1 cellular context compared by ENCODE assay signal in the genomic region with DNA sequence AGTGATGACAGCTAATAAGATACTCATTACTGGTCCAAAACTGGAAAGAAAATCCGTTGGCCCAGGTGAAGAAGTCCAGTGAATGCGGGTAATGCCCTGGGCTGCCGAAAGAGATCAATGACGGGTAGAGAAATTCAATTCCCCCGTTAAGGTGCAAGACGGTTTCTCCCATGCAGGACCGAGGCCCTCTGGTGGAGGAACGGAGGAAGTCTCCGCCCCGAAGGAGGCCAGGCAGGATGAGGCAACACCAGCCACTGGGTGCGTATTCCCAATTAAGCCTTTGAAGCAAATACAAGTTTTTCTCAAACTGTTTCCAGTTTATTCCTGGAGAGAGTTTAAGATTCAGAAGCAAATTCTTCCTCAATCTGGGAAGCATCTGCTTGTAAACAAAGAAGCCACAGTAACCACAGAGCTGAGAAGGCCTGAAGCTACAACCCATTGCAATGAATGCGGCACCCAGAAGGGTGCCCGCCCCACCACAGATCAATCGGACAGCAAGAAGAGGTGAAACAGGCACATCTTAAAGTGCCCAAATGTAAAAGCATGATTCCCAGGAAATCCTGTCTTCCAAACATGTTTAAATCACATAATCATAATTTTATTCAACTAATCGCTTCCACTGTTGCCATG.
TF ChIP-seq lines count a peak whose summit lies in the region.

No MANE protein-coding gene starts in this region.

TF ChIP-seq in HEK293, 187 proteins besides CTCF, POLR2A, EP300 and RAD21 (continued from another document):
- TF ChIP-seq, protein P1, sequence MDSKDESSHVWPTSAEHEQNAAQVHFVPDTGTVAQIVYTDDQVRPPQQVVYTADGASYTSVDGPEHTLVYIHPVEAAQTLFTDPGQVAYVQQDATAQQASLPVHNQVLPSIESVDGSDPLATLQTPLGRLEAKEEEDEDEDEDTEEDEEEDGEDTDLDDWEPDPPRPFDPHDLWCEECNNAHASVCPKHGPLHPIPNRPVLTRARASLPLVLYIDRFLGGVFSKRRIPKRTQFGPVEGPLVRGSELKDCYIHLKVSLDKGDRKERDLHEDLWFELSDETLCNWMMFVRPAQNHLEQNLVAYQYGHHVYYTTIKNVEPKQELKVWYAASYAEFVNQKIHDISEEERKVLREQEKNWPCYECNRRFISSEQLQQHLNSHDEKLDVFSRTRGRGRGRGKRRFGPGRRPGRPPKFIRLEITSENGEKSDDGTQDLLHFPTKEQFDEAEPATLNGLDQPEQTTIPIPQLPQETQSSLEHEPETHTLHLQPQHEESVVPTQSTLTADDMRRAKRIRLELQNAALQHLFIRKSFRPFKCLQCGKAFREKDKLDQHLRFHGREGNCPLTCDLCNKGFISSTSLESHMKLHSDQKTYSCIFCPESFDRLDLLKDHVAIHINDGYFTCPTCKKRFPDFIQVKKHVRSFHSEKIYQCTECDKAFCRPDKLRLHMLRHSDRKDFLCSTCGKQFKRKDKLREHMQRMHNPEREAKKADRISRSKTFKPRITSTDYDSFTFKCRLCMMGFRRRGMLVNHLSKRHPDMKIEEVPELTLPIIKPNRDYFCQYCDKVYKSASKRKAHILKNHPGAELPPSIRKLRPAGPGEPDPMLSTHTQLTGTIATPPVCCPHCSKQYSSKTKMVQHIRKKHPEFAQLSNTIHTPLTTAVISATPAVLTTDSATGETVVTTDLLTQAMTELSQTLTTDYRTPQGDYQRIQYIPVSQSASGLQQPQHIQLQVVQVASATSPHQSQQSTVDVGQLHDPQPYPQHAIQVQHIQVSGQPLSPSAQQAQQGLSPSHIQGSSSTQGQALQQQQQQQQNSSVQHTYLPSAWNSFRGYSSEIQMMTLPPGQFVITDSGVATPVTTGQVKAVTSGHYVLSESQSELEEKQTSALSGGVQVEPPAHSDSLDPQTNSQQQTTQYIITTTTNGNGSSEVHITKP (tag by site-specific recombination; IDR thresholded peaks at IDR 0.05) = peak; percentile 89
- TF ChIP-seq ZSCAN30 (tag by site-specific recombination; IDR thresholded peaks at IDR 0.05) (peak; percentile 73), ZNF302 (tag by site-specific recombination; IDR thresholded peaks at IDR 0.05; ENCODE audit: low read depth) (no peak), ZNF266 (tag by site-specific recombination; IDR thresholded peaks at IDR 0.05; ENCODE audit: low read depth) (no peak), ZNF112 (tag by site-specific recombination; IDR thresholded peaks at IDR 0.05) (no peak), FEZF1 (tag by site-specific recombination; IDR thresholded peaks at IDR 0.05) (no peak), ZNF324 (tag by site-specific recombination; IDR thresholded peaks at IDR 0.05) (0 out of 2 replicates have a peak, but pooled peaks have one; percentile 35), ZNF660 (tag by site-specific recombination; IDR thresholded peaks at IDR 0.05) (peak; percentile 83), ZNF600 (tag by site-specific recombination; IDR thresholded peaks at IDR 0.05) (peak; percentile 44; the same call in 1 of the 2 replicates), ZNF670 (tag by site-specific recombination; IDR thresholded peaks at IDR 0.05; ENCODE audit: low read depth) (no peak), PRDM1 (tag by site-specific recombination; IDR thresholded peaks at IDR 0.05) (peak; percentile 64; the same call in 1 of the 2 replicates), ZNF37A (tag by site-specific recombination; IDR thresholded peaks at IDR 0.05) (no peak), ZBTB8A (tag by site-specific recombination; IDR thresholded peaks at IDR 0.05) (no peak), ZNF311 (tag by site-specific recombination; IDR thresholded peaks at IDR 0.05; ENCODE audit: borderline replicate concordance) (no peak), OVOL3 (tag by site-specific recombination; IDR thresholded peaks at IDR 0.05) (no peak), KLF8 (tag by site-specific recombination; IDR thresholded peaks at IDR 0.05) (peak; percentile 54; the same call in 1 of the 2 replicates), ZNF223 (tag by site-specific recombination; IDR thresholded peaks at IDR 0.05) (peak; percentile 68; the same call in 1 of the 2 replicates), ZNF629 (tag by site-specific recombination; IDR thresholded peaks at IDR 0.05) (0 out of 2 replicates have a peak, but pooled peaks have one; percentile 12), ZNF433 (tag by site-specific recombination; IDR thresholded peaks at IDR 0.05; ENCODE audit: low read depth) (no peak), SP7 (tag by site-specific recombination; IDR thresholded peaks at IDR 0.05) (peak; percentile 33; the same call in 1 of the 2 replicates), MEIS1 (CRISPR knock-in tag; IDR thresholded peaks at IDR 0.05; ENCODE audit: borderline replicate concordance) (no peak)
- TF ChIP-seq, protein P2, sequence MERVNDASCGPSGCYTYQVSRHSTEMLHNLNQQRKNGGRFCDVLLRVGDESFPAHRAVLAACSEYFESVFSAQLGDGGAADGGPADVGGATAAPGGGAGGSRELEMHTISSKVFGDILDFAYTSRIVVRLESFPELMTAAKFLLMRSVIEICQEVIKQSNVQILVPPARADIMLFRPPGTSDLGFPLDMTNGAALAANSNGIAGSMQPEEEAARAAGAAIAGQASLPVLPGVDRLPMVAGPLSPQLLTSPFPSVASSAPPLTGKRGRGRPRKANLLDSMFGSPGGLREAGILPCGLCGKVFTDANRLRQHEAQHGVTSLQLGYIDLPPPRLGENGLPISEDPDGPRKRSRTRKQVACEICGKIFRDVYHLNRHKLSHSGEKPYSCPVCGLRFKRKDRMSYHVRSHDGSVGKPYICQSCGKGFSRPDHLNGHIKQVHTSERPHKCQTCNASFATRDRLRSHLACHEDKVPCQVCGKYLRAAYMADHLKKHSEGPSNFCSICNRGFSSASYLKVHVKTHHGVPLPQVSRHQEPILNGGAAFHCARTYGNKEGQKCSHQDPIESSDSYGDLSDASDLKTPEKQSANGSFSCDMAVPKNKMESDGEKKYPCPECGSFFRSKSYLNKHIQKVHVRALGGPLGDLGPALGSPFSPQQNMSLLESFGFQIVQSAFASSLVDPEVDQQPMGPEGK (tag by site-specific recombination; IDR thresholded peaks at IDR 0.05) = peak; percentile 26; the same call in 1 of the 2 replicates
- TF ChIP-seq, protein P3, sequence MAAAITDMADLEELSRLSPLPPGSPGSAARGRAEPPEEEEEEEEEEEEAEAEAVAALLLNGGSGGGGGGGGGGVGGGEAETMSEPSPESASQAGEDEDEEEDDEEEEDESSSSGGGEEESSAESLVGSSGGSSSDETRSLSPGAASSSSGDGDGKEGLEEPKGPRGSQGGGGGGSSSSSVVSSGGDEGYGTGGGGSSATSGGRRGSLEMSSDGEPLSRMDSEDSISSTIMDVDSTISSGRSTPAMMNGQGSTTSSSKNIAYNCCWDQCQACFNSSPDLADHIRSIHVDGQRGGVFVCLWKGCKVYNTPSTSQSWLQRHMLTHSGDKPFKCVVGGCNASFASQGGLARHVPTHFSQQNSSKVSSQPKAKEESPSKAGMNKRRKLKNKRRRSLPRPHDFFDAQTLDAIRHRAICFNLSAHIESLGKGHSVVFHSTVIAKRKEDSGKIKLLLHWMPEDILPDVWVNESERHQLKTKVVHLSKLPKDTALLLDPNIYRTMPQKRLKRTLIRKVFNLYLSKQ (tag by site-specific recombination; IDR thresholded peaks at IDR 0.05; ENCODE audit: borderline replicate concordance) = no peak
- TF ChIP-seq, protein P4, sequence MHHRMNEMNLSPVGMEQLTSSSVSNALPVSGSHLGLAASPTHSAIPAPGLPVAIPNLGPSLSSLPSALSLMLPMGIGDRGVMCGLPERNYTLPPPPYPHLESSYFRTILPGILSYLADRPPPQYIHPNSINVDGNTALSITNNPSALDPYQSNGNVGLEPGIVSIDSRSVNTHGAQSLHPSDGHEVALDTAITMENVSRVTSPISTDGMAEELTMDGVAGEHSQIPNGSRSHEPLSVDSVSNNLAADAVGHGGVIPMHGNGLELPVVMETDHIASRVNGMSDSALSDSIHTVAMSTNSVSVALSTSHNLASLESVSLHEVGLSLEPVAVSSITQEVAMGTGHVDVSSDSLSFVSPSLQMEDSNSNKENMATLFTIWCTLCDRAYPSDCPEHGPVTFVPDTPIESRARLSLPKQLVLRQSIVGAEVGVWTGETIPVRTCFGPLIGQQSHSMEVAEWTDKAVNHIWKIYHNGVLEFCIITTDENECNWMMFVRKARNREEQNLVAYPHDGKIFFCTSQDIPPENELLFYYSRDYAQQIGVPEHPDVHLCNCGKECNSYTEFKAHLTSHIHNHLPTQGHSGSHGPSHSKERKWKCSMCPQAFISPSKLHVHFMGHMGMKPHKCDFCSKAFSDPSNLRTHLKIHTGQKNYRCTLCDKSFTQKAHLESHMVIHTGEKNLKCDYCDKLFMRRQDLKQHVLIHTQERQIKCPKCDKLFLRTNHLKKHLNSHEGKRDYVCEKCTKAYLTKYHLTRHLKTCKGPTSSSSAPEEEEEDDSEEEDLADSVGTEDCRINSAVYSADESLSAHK (tag by site-specific recombination; IDR thresholded peaks at IDR 0.05) = 0 out of 2 replicates have a peak, but pooled peaks have one; percentile 21
TF ChIP-seq in HEK293: peak in this region for 17.
